ENCODE assay signal across 16 cellular contexts in genomic region chr10:79140083-79140793, GRCh38.
A peak's percentile ranks its signal among the peaks of the same experiment; 100 is the strongest.
DNase-seq lines count a peak whose midpoint lies in the region; ATAC-seq and FAIRE-seq lines count a peak whose summit lies in the region.
"Had no signal": no experiment of that assay in that cellular context is flagged by ENCODE, and none has a peak within 500 bp of the region (broad histone marks: within the 10 kb centered on the region; RNA-seq: fewer than 3 reads in every experiment).

No MANE protein-coding gene starts in this region.

- DNase-seq in EH (ENCODE audit: low read depth) = peak; percentile 66
- peak; percentile 44 for DNase-seq in RCC 7860 (ENCODE audit: low spot score)
- DNase-seq in right cardiac atrium = no peak
- DNase-seq in renal cortical epithelial cell (ENCODE audit: low read depth) = peak; percentile 28
- no peak for DNase-seq in sciatic nerve (ENCODE audit: low spot score)
- DNase-seq in DMS153 (lab: John Stamatoyannopoulos, UW) = no peak
- no peak for DNase-seq in amniotic stem cell (lab: John Stamatoyannopoulos, UW)
- DNase-seq in stimulated activated CD4-positive, alpha-beta T cell treated with anti-CD3 and anti-CD28 coated beads, Interleukin-4, amount 100 ng/mL, for 1 hour = no peak
- DNase-seq: activated T-cell treated with anti-CD3 and anti-CD28 coated beads, Interleukin-2, amount 50 U/mL, for 1 hour; Caco-2; NCI-H1105; NCI-H526 treated with DMSO at 0.1 percent for 48 hours; pancreas; SHP77 treated with DMSO at 0.1 percent for 48 hours; stimulated activated naive CD8-positive, alpha-beta T cell treated with anti-CD3 and anti-CD28 coated beads, Interleukin-15, amount 100 ng/mL, for 72 hours had no signal

- no peaks in the 10 kb centered on the region for H3K9me3 ChIP-seq in right cardiac atrium (ENCODE audit: control insufficient read depth, low read length)
- H3K9me3 ChIP-seq: Caco-2, pancreas had no signal

- H3K27me3 ChIP-seq in right cardiac atrium (ENCODE audit: control insufficient read depth, insufficient read depth) = no peaks in the 10 kb centered on the region
- H3K27me3 ChIP-seq: pancreas had no signal

- no peak overlapping the region for H3K4me3 ChIP-seq in right cardiac atrium (ENCODE audit: low read length)
- H3K4me3 ChIP-seq: pancreas had no signal

- peak overlapping the region; percentile 98 for H3K27ac ChIP-seq in right cardiac atrium (ENCODE audit: low read length)
- H3K27ac ChIP-seq: VCaP had no signal

- ATAC-seq in right cardiac atrium = no peak
- no peak for ATAC-seq in sciatic nerve
- ATAC-seq: stimulated activated naive CD8-positive, alpha-beta T cell treated with anti-CD3 and anti-CD28 coated beads, Interleukin-15, amount 100 ng/mL, for 72 hours had no signal

- 80% methylated on average over 7 of the region's 7 CpGs for WGBS in right cardiac atrium

- no peak for FAIRE-seq in RCC 7860 (lab: Jason Lieb, UNC)
- FAIRE-seq: pancreas had no signal

- intact Hi-C loops in right cardiac atrium (cut with DNase I) = loop anchor here in 1 of 4 donors (10.0 kb wide), 1 partner anchor 55 kb away; no protein-coding TSS in a partner anchor
- intact Hi-C loops in sciatic nerve (cut with DNase I) = no loop called here

- H3K4me1 ChIP-seq in right cardiac atrium (ENCODE audit: control insufficient read depth, insufficient read depth, low read length) = peaks cover 65% of the 10 kb centered on the region

Comparison
In these comparisons a context has a peak if more than half of its experiments do, and no peak if none do; other contexts are left out.
1. DNase-seq: peak in EH (single experiment), RCC 7860 (single experiment) and renal cortical epithelial cell (single experiment); none in right cardiac atrium (0 of 3), sciatic nerve (single experiment), DMS153 (single experiment), amniotic stem cell (single experiment) and stimulated activated CD4-positive, alpha-beta T cell treated with anti-CD3 and anti-CD28 coated beads, Interleukin-4, amount 100 ng/mL, for 1 hour (single experiment).